In genomic region chr1:203288351-203288894, GRCh38 we compare ENCODE assay signal across 12 cellular contexts. TPM values are rescaled to one million over a fixed set of nuclear protein-coding genes. Genes with fewer than 3 reads are reported as not detected.
A peak's percentile ranks its signal among the peaks of the same experiment; 100 is the strongest.
DNase-seq lines count a peak whose midpoint lies in the region; ATAC-seq and FAIRE-seq lines count a peak whose summit lies in the region.
"Had no signal": no experiment of that assay in that cellular context is flagged by ENCODE, and none has a peak within 500 bp of the region (broad histone marks: within the 10 kb centered on the region; RNA-seq: fewer than 3 reads in every experiment).

No MANE protein-coding gene starts in this region.

- no peak for DNase-seq in stimulated activated naive CD8-positive, alpha-beta T cell treated with anti-CD3 and anti-CD28 coated beads, Interleukin-15, Interleukin-2, amounts not matched to agents 100 U/mL and 50 U/mL, for 24 hours
- DNase-seq in activated naive CD4-positive, alpha-beta T cell treated with anti-CD3 and anti-CD28 coated beads, Interleukin-2, amount 50 U/mL, for 72 hours (ENCODE audit: low spot score in 2 of 2) = no peak
- DNase-seq in naive B cell = no peak
- no peak for DNase-seq in HTR-8/SVneo (ENCODE audit: insufficient read length, low spot score)
- DNase-seq: activated effector memory CD4-positive, alpha-beta T cell treated with Interleukin-2 at 50 U/mL for 16 hours had no signal

- no peaks in the 10 kb centered on the region for H3K9me3 Mint-ChIP-seq in stimulated activated naive CD8-positive, alpha-beta T cell treated with anti-CD3 and anti-CD28 coated beads, Interleukin-15, Interleukin-2, amounts not matched to agents 100 ng/mL and 50 ng/mL, for 24 hours
- H3K9me3 Mint-ChIP-seq in activated naive CD4-positive, alpha-beta T cell treated with anti-CD3 and anti-CD28 coated beads, Interleukin-2, amount 50 U/mL, for 72 hours = no peaks in the 10 kb centered on the region
- no peaks in the 10 kb centered on the region for H3K9me3 Mint-ChIP-seq in naive B cell

- peak overlapping the region; percentile 100 for H3K27ac Mint-ChIP-seq in stimulated activated naive CD8-positive, alpha-beta T cell treated with anti-CD3 and anti-CD28 coated beads, Interleukin-15, Interleukin-2, amounts not matched to agents 100 ng/mL and 50 ng/mL, for 24 hours
- peak overlapping the region; percentile 100 for H3K27ac Mint-ChIP-seq in activated naive CD4-positive, alpha-beta T cell treated with anti-CD3 and anti-CD28 coated beads, Interleukin-2, amount 50 U/mL, for 72 hours
- H3K27ac Mint-ChIP-seq in naive B cell = peak overlapping the region; percentile 99 to 100 (median 100)

- no peaks in the 10 kb centered on the region for H3K36me3 Mint-ChIP-seq in stimulated activated naive CD8-positive, alpha-beta T cell treated with anti-CD3 and anti-CD28 coated beads, Interleukin-15, Interleukin-2, amounts not matched to agents 100 ng/mL and 50 ng/mL, for 24 hours (ENCODE audit: low read depth)
- peaks cover 0 to 15% of the 10 kb centered on the region in 2 donors for H3K36me3 Mint-ChIP-seq in activated naive CD4-positive, alpha-beta T cell treated with anti-CD3 and anti-CD28 coated beads, Interleukin-2, amount 50 U/mL, for 72 hours
- H3K36me3 Mint-ChIP-seq in naive B cell = no peaks in the 10 kb centered on the region

- peak overlapping the region; percentile 85 for H3K4me3 Mint-ChIP-seq in stimulated activated naive CD8-positive, alpha-beta T cell treated with anti-CD3 and anti-CD28 coated beads, Interleukin-15, Interleukin-2, amounts not matched to agents 100 ng/mL and 50 ng/mL, for 24 hours
- H3K4me3 Mint-ChIP-seq in naive B cell = peak overlapping the region in 7 of 8 donors; percentile 68 to 96 (median 91)

- H3K27me3 Mint-ChIP-seq in stimulated activated naive CD8-positive, alpha-beta T cell treated with anti-CD3 and anti-CD28 coated beads, Interleukin-15, Interleukin-2, amounts not matched to agents 100 ng/mL and 50 ng/mL, for 24 hours = no peaks in the 10 kb centered on the region
- no peaks in the 10 kb centered on the region for H3K27me3 Mint-ChIP-seq in naive B cell

- no peak for FAIRE-seq in HTR-8/SVneo (lab: Jason Lieb, UNC)
- FAIRE-seq: G401.6 had no signal

- H3K4me1 Mint-ChIP-seq in stimulated activated naive CD8-positive, alpha-beta T cell treated with anti-CD3 and anti-CD28 coated beads, Interleukin-15, Interleukin-2, amounts not matched to agents 100 ng/mL and 50 ng/mL, for 24 hours (ENCODE audit: low read depth) = peaks cover 75% of the 10 kb centered on the region
- H3K4me1 Mint-ChIP-seq in naive B cell = peaks cover 73 to 95% (median 86%) of the 10 kb centered on the region in 3 donors

- ATAC-seq in stimulated activated naive CD8-positive, alpha-beta T cell treated with anti-CD3 and anti-CD28 coated beads, Interleukin-15, Interleukin-2, amounts not matched to agents 100 U/mL and 50 U/mL, for 24 hours = no peak
- ATAC-seq in activated naive CD4-positive, alpha-beta T cell treated with anti-CD3 and anti-CD28 coated beads, Interleukin-2, amount 50 U/mL, for 72 hours = no peak
- ATAC-seq in naive B cell (ENCODE audit: low read depth in 2 of 2) (no peak), HG02981 (IDR thresholded peaks at IDR 0.05; ENCODE audit: unreplicated experiment) (no peak), HG03565 (IDR thresholded peaks at IDR 0.05; ENCODE audit: unreplicated experiment) (no peak), GM19452 (IDR thresholded peaks at IDR 0.05; ENCODE audit: unreplicated experiment) (no peak)

RNA-seq across cellular contexts. Expression of gene BTG2, which starts 16.9 kb away (rescaled TPM):
- total RNA-seq in activated naive CD4-positive, alpha-beta T cell treated with anti-CD3 and anti-CD28 coated beads, Interleukin-2, amount 50 U/mL, for 72 hours = 100 to 1,000 TPM in 1 of 2 donors, 10 to 100 TPM in 1; 87.2 to 185 TPM
- polyA plus RNA-seq in naive B cell (ENCODE audit: low read depth in 6 of 6) = 100 to 1,000 TPM; 315 to 687 (median 417) TPM

RNA-seq across cellular contexts. Expression of gene CHIT1, which starts 59.0 kb away (rescaled TPM):
- 1 to 10 TPM; 1.3 to 2.2 TPM for total RNA-seq in activated naive CD4-positive, alpha-beta T cell treated with anti-CD3 and anti-CD28 coated beads, Interleukin-2, amount 50 U/mL, for 72 hours
- polyA plus RNA-seq in naive B cell (ENCODE audit: low read depth in 6 of 6) = 1 to 10 TPM in 1 of 6 donors, under 1 TPM in 3, not detected in 2; 0.43 to 1.1 (median 0.59) TPM
- total RNA-seq: glomerular endothelial cell, pulmonary artery endothelial cell had no signal
